ENCODE assay signal across 9 cellular contexts in the genomic region with DNA sequence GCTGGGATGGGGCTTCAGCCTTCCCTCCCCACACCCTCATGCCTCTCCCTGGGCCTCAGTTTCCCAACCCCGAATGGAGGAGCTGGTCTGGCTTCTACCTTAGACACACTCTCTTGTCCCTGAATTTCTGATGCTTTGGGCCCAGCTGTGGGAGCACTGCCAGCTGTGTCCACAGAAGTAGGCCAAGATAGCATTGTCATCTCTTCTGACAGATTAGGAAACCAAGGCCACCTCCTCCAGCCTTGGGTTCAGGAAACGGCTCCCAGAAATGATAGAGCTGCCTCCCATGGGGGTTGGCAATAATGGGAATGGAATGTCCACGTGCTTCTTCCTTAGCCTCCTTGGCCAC. TPM values are rescaled to one million over a fixed set of nuclear protein-coding genes. Genes with fewer than 3 reads are reported as not detected.
DNase-seq lines count a peak whose midpoint lies in the region; ATAC-seq, FAIRE-seq and TF ChIP-seq lines count a peak whose summit lies in the region.
"Had no signal": no experiment of that assay in that cellular context is flagged by ENCODE, and none has a peak within 500 bp of the region (broad histone marks: within the 10 kb centered on the region; RNA-seq: fewer than 3 reads in every experiment).

No MANE protein-coding gene starts in this region.

- H3K9me3 ChIP-seq in A549 (no peaks in the 10 kb centered on the region), HUES64 (ENCODE audit: insufficient read depth, low read depth, low read length) (no peaks in the 10 kb centered on the region), mucosa of stomach (ENCODE audit: control insufficient read depth, low read length) (no peaks in the 10 kb centered on the region)

- no peak for TF ChIP-seq CTCF in A549 (IDR thresholded peaks at IDR 0.05)
- TF ChIP-seq CTCF in cardiac fibroblast (IDR thresholded peaks at IDR 0.05; ENCODE audit: low read depth, low read length) = no peak
- TF ChIP-seq CTCF in GM13977 (IDR thresholded peaks at IDR 0.05; ENCODE audit: extremely low read depth, insufficient read depth, missing control alignments) = no peak

- POLR2A ChIA-PET in A549 (lab: Yijun Ruan, JAX) = no interaction called here

- H3K36me3 ChIP-seq in HUES64 (ENCODE audit: insufficient read depth, low read length) = peaks cover 48% of the 10 kb centered on the region
- H3K36me3 ChIP-seq in mucosa of stomach (ENCODE audit: control insufficient read depth, insufficient read depth, low read length) = peaks cover 31% of the 10 kb centered on the region

- H3K4me3 ChIP-seq in A549 = peak overlapping the region; percentile 84
- H3K4me3 ChIP-seq in HUES64 (ENCODE audit: low read length) = peak overlapping the region; percentile 71
- H3K4me3 ChIP-seq in cardiac fibroblast (replicated peaks in 1 of 2; ENCODE audit: low read depth in 2 of 2, low read length in 2 of 2) = peak overlapping the region; percentile 76 to 84
- H3K4me3 ChIP-seq in mucosa of stomach (ENCODE audit: low read length) = peak overlapping the region; percentile 44

- no peak for FAIRE-seq in A549 (lab: Jason Lieb, UNC)

- H3K4me1 ChIP-seq in A549 (peaks cover 18% of the 10 kb centered on the region), HUES64 (ENCODE audit: insufficient read depth, low read length) (peaks cover 6% of the 10 kb centered on the region), mucosa of stomach (ENCODE audit: control insufficient read depth, insufficient read depth, low read length) (peaks cover 63% of the 10 kb centered on the region)

- no peaks in the 10 kb centered on the region for H3K27me3 ChIP-seq in HUES64 (ENCODE audit: insufficient read depth, low read length)
- no peaks in the 10 kb centered on the region for H3K27me3 ChIP-seq in mucosa of stomach (ENCODE audit: control insufficient read depth, insufficient read depth, low read length)

- no peak for TF ChIP-seq EP300 in A549 (IDR thresholded peaks at IDR 0.05)

- WGBS in A549 (ENCODE audit: missing lambda C conversion rate) = 62% methylated on average over 3 of the region's 3 CpGs
- 90% methylated on average over 3 of the region's 3 CpGs for WGBS in HUES64

- H3K4me2 ChIP-seq in A549 = peak overlapping the region; percentile 99

- ATAC-seq in A549 = no peak

- in situ Hi-C loops in GM13977 (cut with MboI; ENCODE audit: low pct_unique_long_range_greater_than_20kb, low sequenced_read_pairs, unreplicated experiment) = no loop called here

- no peak for TF ChIP-seq RAD21 in A549 (conservative IDR thresholded peaks at IDR 0.05 in 1 of 2, IDR thresholded peaks at IDR 0.05 in 1 of 2)

- H3K9ac ChIP-seq in HUES64 (ENCODE audit: low read depth, low read length) (no peak overlapping the region), mucosa of stomach (ENCODE audit: low read length) (peak overlapping the region; percentile 90)

- TF ChIP-seq POLR2A in A549 (IDR thresholded peaks at IDR 0.05; ENCODE audit: low read length) = no peak

- CTCF ChIA-PET in A549 (lab: Yijun Ruan, JAX) = interaction anchor here (0.9 to 2.7 kb wide), 5 partner anchors 10 to 106 kb away, joined by 3 to 14 read pairs (median 4); no protein-coding TSS in a partner anchor

- DNase-seq in A549 (ENCODE audit: low read depth in 1 of 2, low spot score in 1 of 2) (no peak), cardiac fibroblast (ENCODE audit: low read depth in 2 of 2) (peak; percentile 25 to 30), NCI-H2029 treated with DMSO at 0.1 percent for 48 hours (lab: John Stamatoyannopoulos, UW) (no peak), putamen (ENCODE audit: low spot score) (no peak), GM13977 (ENCODE audit: low spot score) (no peak), 8988T (no peak)
- DNase-seq: NCI-H2081 treated with DMSO at 0.1 percent for 48 hours had no signal

- H3K27ac ChIP-seq in A549 (peak overlapping the region; percentile 89 to 97; a peak in 5 of 6 replicates), HUES64 (ENCODE audit: low read depth, low read length) (no peak overlapping the region)

TF ChIP-seq in A549, 52 proteins besides CTCF, POLR2A, EP300 and RAD21:
- TF ChIP-seq RCOR1 (IDR thresholded peaks at IDR 0.05; ENCODE audit: low read depth, low read length) (no peak), PHF8 (IDR thresholded peaks at IDR 0.05; ENCODE audit: borderline replicate concordance, low read depth) (no peak), ESRRA (IDR thresholded peaks at IDR 0.05; ENCODE audit: borderline replicate concordance, low read length) (no peak), GATA3 (IDR thresholded peaks at IDR 0.05; ENCODE audit: borderline replicate concordance) (no peak), JUNB (IDR thresholded peaks at IDR 0.05) (no peak), CEBPB (IDR thresholded peaks at IDR 0.05) (no peak), NPAS2 (CRISPR knock-in tag; IDR thresholded peaks at IDR 0.05; ENCODE audit: borderline replicate concordance) (no peak), FOXS1 (CRISPR knock-in tag; IDR thresholded peaks at IDR 0.05) (no peak), ZC3H11A (IDR thresholded peaks at IDR 0.05) (no peak), CBX8 (IDR thresholded peaks at IDR 0.05) (no peak), NR3C1 (IDR thresholded peaks at IDR 0.05) (no peak), MAZ (IDR thresholded peaks at IDR 0.05; ENCODE audit: borderline replicate concordance, low read depth, low read length) (no peak)
- TF ChIP-seq, protein P1, sequence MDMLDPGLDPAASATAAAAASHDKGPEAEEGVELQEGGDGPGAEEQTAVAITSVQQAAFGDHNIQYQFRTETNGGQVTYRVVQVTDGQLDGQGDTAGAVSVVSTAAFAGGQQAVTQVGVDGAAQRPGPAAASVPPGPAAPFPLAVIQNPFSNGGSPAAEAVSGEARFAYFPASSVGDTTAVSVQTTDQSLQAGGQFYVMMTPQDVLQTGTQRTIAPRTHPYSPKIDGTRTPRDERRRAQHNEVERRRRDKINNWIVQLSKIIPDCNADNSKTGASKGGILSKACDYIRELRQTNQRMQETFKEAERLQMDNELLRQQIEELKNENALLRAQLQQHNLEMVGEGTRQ (IDR thresholded peaks at IDR 0.05) = no peak
- TF ChIP-seq, protein P2, sequence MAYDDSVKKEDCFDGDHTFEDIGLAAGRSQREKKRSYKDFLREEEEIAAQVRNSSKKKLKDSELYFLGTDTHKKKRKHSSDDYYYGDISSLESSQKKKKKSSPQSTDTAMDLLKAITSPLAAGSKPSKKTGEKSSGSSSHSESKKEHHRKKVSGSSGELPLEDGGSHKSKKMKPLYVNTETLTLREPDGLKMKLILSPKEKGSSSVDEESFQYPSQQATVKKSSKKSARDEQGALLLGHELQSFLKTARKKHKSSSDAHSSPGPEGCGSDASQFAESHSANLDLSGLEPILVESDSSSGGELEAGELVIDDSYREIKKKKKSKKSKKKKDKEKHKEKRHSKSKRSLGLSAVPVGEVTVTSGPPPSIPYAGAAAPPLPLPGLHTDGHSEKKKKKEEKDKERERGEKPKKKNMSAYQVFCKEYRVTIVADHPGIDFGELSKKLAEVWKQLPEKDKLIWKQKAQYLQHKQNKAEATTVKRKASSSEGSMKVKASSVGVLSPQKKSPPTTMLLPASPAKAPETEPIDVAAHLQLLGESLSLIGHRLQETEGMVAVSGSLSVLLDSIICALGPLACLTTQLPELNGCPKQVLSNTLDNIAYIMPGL (CRISPR knock-in tag; IDR thresholded peaks at IDR 0.05; ENCODE audit: borderline replicate concordance) = no peak
TF ChIP-seq in A549: peak in this region for 0.

RNA-seq across cellular contexts. Expression of a gene that starts 1.3 kb away (rescaled TPM):
- polyA plus RNA-seq in A549 (2011; rRNA removed) = 44.8 and 51.9 TPM in 2 replicates
- 163 and 170 TPM in 2 replicates for polyA plus RNA-seq in A549 (2012; cell fraction: cytosol; rRNA removed)
- polyA plus RNA-seq in A549 (2012; cell fraction: nucleus; rRNA removed) = 212 and 232 TPM in 2 replicates
- polyA plus RNA-seq in A549 (2017; fragmentation: RNase III; extraction: RNeasy Plus Mini Kit Qiagen cat#74134 plus additional on column Dnase treatment) = 73.1 to 95.5 TPM (median 75.0 TPM) in 3 replicates
- polyA minus RNA-seq in A549 (2011; rRNA and poly(A)+ RNA removed) = 42.8 and 64.9 TPM in 2 replicates
- polyA plus RNA-seq in HUES64 (2013, experiment 1 of 2) = 73.0 TPM
- polyA plus RNA-seq in HUES64 (2013, experiment 2 of 2) = 70.4 TPM

Comparison
In these comparisons a context has a peak if more than half of its experiments do, and no peak if none do; other contexts are left out.
1. DNase-seq: peak in cardiac fibroblast (2 of 2); none in A549 (0 of 2), NCI-H2029 treated with DMSO at 0.1 percent for 48 hours (single experiment), putamen (single experiment), GM13977 (single experiment) and 8988T (single experiment).
2. Peak in every context shown above with its lines, with median percentiles within 50 percentile points of each other: H3K4me3 ChIP-seq.